ENCODE assay signal across 25 cellular contexts in the genomic region with DNA sequence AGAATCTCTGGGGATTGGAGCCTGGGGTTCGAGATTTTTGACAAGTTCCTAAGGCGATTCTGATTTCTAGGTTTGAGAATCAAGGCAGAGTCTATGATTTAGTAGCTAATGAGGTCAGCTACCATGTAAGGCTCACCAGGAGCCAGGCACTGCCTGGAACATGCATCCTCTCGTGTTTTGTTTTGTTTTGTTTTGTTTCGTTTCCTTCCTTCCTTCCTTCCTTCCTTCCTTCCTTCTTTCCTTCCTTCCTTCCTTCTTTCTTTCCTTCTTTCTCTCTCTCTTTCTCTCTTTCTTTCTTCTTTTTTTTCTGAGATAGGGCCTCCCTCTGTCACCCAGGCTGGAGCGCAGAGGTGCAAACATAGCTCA.
"Had no signal": no experiment of that assay in that cellular context is flagged by ENCODE, and none has a peak within 500 bp of the region (broad histone marks: within the 10 kb centered on the region; RNA-seq: fewer than 3 reads in every experiment).

No MANE protein-coding gene starts in this region.

- DNase-seq: activated B cell treated with CpG ODN at 0.5 μM for 24 hours; activated CD4-positive, alpha-beta memory T cell treated with anti-CD3 and anti-CD28 coated beads for 36 hours; activated CD4-positive, alpha-beta T cell treated with anti-CD3 and anti-CD28 coated beads for 1 hour; activated CD4-positive, alpha-beta T cell treated with anti-CD3 and anti-CD28 coated beads, Interleukin-2, amount 10 ng/mL, durations not matched to agents 24 days and 14 days; activated CD8-positive, alpha-beta memory T cell treated with anti-CD3 and anti-CD28 coated beads for 24 hours; activated gamma-delta T cell treated with Interleukin-2 at 50 U/mL for 16 hours; activated naive CD4-positive, alpha-beta T cell treated with anti-CD3 and anti-CD28 coated beads, Interleukin-2, amount 50 U/mL, for 16 hours; activated naive CD8-positive, alpha-beta T cell treated with anti-CD3 and anti-CD28 coated beads, Interleukin-2, amount 10 ng/mL, durations not matched to agents 7 days and 5 days; activated T-cell treated with anti-CD3 and anti-CD28 coated beads, Interleukin-2, amount 50 U/mL, for 72 hours; adrenal gland; aorta; body of pancreas; Karpas-422; MM.1S; NCI-H1105 treated with DMSO at 0.1 percent for 48 hours; NCI-H146; NCI-H187 treated with DMSO at 0.1 percent for 48 hours; NCI-H2081 treated with DMSO at 0.1 percent for 48 hours; NCI-H524; Peyer's patch; SHP77; SW 1271; T-helper 2 cell; T1000 had no signal

- H3K4me1 ChIP-seq: adrenal gland, SJSA1 had no signal

- H3K27ac ChIP-seq: body of pancreas, Peyer's patch, SJSA1 had no signal

- H3K4me3 ChIP-seq: adrenal gland, body of pancreas, Peyer's patch, SJSA1 had no signal

- H3K9me3 ChIP-seq: adrenal gland, body of pancreas had no signal

- H3K36me3 ChIP-seq: adrenal gland, Peyer's patch, SJSA1 had no signal
